In the genomic region with DNA sequence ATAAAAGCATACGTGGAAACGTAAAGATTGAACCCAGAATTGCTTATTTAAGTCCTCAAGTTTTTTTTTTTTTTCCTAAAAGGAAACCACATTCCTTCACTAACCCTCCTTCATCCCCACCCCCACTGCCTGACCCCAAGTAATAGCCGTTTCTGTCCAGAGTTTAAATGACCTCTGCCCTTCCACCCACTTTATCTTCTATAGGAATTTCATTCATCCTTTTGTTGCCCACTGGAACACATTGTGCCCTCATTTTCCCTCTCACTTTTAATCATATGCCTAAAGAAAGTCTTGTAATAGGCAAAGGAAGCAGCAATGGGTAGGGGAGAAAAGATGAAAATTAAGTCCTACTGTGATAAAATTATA, we compare ENCODE assay signal across 16 cellular contexts.
"Had no signal": no experiment of that assay in that cellular context is flagged by ENCODE, and none has a peak within 500 bp of the region (broad histone marks: within the 10 kb centered on the region; RNA-seq: fewer than 3 reads in every experiment).

No MANE protein-coding gene starts in this region.

- H3K4me2 ChIP-seq: smooth muscle cell had no signal

- H3K36me3 ChIP-seq: right atrium auricular region, transverse colon had no signal

- H3K9me3 ChIP-seq: right atrium auricular region, transverse colon had no signal

- ATAC-seq: activated CD4-positive, alpha-beta T cell treated with anti-CD3 and anti-CD28 coated beads for 36 hours; activated T-cell treated with anti-CD3 and anti-CD28 coated beads, Interleukin-2, amount 50 U/mL, for 4 hours; stimulated activated naive CD8-positive, alpha-beta T cell treated with anti-CD3 and anti-CD28 coated beads, Interleukin-15, Interleukin-2, amounts not matched to agents 100 U/mL and 50 U/mL, for 24 hours had no signal

- DNase-seq: activated CD4-positive, alpha-beta memory T cell treated with anti-CD3 and anti-CD28 coated beads, Interleukin-2, amount 10 ng/mL, durations not matched to agents 7 days and 5 days; activated CD4-positive, alpha-beta T cell treated with anti-CD3 and anti-CD28 coated beads for 36 hours; activated effector memory CD4-positive, alpha-beta T cell treated with Interleukin-2 at 50 U/mL for 16 hours; activated T-cell treated with anti-CD3 and anti-CD28 coated beads, Interleukin-2, amount 50 U/mL, for 4 hours; amniotic stem cell; central memory CD4-positive, alpha-beta T cell; cortex of kidney; islet precursor cell; naive B cell; nucleus accumbens; stimulated activated CD4-positive, alpha-beta T cell treated with anti-CD3 and anti-CD28 coated beads, Interleukin-4, amount 100 ng/mL, for 4 hours; stimulated activated CD8-positive, alpha-beta memory T cell treated with anti-CD3 and anti-CD28 coated beads, Interleukin-4, amount 100 ng/mL, for 48 hours; stimulated activated naive CD8-positive, alpha-beta T cell treated with anti-CD3 and anti-CD28 coated beads, Interleukin-15, Interleukin-2, amounts not matched to agents 100 U/mL and 50 U/mL, for 24 hours; transverse colon had no signal

- H3K27me3 ChIP-seq: right atrium auricular region, transverse colon had no signal

- H3K27ac ChIP-seq: right atrium auricular region, transverse colon had no signal

- H3K4me3 ChIP-seq: right atrium auricular region, smooth muscle cell, transverse colon had no signal
